Comparison of ENCODE assay signal across 9 cellular contexts in the genomic region with DNA sequence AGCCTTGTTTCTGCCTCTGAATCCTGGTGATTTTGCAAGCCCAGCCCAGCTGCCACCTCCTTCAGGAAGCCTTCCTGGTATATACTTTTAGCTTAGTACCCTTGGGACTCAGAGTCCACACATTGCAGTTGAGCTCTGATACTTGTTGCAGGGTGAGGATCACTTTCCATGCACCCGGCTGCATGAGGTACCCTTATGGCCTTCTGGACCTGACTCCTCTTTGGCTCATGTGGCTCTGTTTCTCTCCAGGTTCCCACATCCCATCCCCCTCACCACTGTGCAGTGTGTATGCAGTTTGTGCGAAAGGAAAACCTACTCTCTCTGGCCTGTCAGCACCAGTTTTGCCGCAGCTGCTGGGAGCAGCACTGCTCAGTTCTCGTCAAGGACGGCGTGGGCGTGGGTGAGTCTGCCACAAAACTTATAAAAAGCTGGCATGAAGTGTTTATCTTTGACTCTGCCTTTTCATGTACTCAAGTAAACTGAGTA. TPM values are rescaled to one million over a fixed set of nuclear protein-coding genes. Genes with fewer than 3 reads are reported as not detected.
DNase-seq lines count a peak whose midpoint lies in the region; ATAC-seq and TF ChIP-seq lines count a peak whose summit lies in the region.
"Had no signal": no experiment of that assay in that cellular context is flagged by ENCODE, and none has a peak within 500 bp of the region (broad histone marks: within the 10 kb centered on the region; RNA-seq: fewer than 3 reads in every experiment).

No MANE protein-coding gene starts in this region.

- ATAC-seq in activated naive CD4-positive, alpha-beta T cell treated with anti-CD3 and anti-CD28 coated beads, Interleukin-2, amount 50 U/mL, for 72 hours: peak in 1 of 2 donors; percentile 39

- H3F3A ChIP-seq in MM.1S (ENCODE audit: insufficient read depth, low read length) (peaks cover 5% of the 10 kb centered on the region; the same call in 1 of the 2 replicates), smooth muscle cell (ENCODE audit: low read depth) (no peaks in the 10 kb centered on the region)

- H3K4me3 ChIP-seq in MM.1S (ENCODE audit: low read length) (no peak overlapping the region), smooth muscle cell (no peak overlapping the region)
- H3K4me3 ChIP-seq: heart right ventricle had no signal

- H3K27me3 ChIP-seq in MM.1S (replicated peaks; ENCODE audit: insufficient read depth, low read length): no peaks in the 10 kb centered on the region
- no peaks in the 10 kb centered on the region for H3K27me3 ChIP-seq in smooth muscle cell (ENCODE audit: low read depth)
- H3K27me3 ChIP-seq: heart right ventricle had no signal

- H3K9ac ChIP-seq in MM.1S (ENCODE audit: low read length) (no peak overlapping the region), smooth muscle cell (ENCODE audit: low read depth) (no peak overlapping the region)

- WGBS in smooth muscle cell (ENCODE audit: low lambda C conversion rate): 60% methylated on average over 7 of the region's 7 CpGs

- H3K79me2 ChIP-seq in MM.1S (ENCODE audit: low read length) (peaks cover 3% of the 10 kb centered on the region; the same call in 1 of the 2 replicates), smooth muscle cell (ENCODE audit: low read depth) (peaks cover under 1% of the 10 kb centered on the region)

- H3K9me3 ChIP-seq in MM.1S (replicated peaks; ENCODE audit: insufficient read depth, low read length) (no peaks in the 10 kb centered on the region), smooth muscle cell (replicated peaks; ENCODE audit: low read depth) (no peaks in the 10 kb centered on the region)
- H3K9me3 ChIP-seq: heart right ventricle had no signal

- H3K4me2 ChIP-seq in MM.1S (ENCODE audit: low read depth, low read length) (no peak overlapping the region), smooth muscle cell (peak overlapping the region; percentile 22)

- peaks cover 9 to 20% of the 10 kb centered on the region in 2 donors for H3K36me3 Mint-ChIP-seq in activated naive CD4-positive, alpha-beta T cell treated with anti-CD3 and anti-CD28 coated beads, Interleukin-2, amount 50 U/mL, for 72 hours

- H3K36me3 ChIP-seq in MM.1S (replicated peaks; ENCODE audit: insufficient read depth, low read length): peaks cover 3% of the 10 kb centered on the region; the same call in 1 of the 2 replicates
- H3K36me3 ChIP-seq in smooth muscle cell (ENCODE audit: low read depth): peaks cover 10% of the 10 kb centered on the region

- H3K9me3 Mint-ChIP-seq in activated naive CD4-positive, alpha-beta T cell treated with anti-CD3 and anti-CD28 coated beads, Interleukin-2, amount 50 U/mL, for 72 hours: no peaks in the 10 kb centered on the region

- peak overlapping the region; percentile 54 to 88 for H3K27ac Mint-ChIP-seq in activated naive CD4-positive, alpha-beta T cell treated with anti-CD3 and anti-CD28 coated beads, Interleukin-2, amount 50 U/mL, for 72 hours

- H4K20me1 ChIP-seq in MM.1S (ENCODE audit: insufficient read depth, low read length) (0 out of 2 replicates have a peak, but pooled peaks cover 4% of the 10 kb centered on the region), smooth muscle cell (ENCODE audit: low read depth) (peaks cover 30% of the 10 kb centered on the region)

- H3K27ac ChIP-seq in MM.1S (ENCODE audit: low read length) (peak overlapping the region; percentile 42; the same call in 1 of the 2 replicates), smooth muscle cell (ENCODE audit: low read depth) (peak overlapping the region; percentile 44)
- H3K27ac ChIP-seq: heart right ventricle had no signal

- DNase-seq in MM.1S (no peak), smooth muscle cell (lab: John Stamatoyannopoulos, UW; ENCODE audit: unreplicated experiment) (no peak), COLO668 (lab: John Stamatoyannopoulos, UW; ENCODE audit: unreplicated experiment) (no peak), SK-N-DZ (ENCODE audit: low spot score) (no peak), NCI-H2227 treated with DMSO at 0.1 percent for 48 hours (lab: John Stamatoyannopoulos, UW) (no peak)
- peak in 1 of 2 donors; percentile 21 for DNase-seq in activated naive CD4-positive, alpha-beta T cell treated with anti-CD3 and anti-CD28 coated beads, Interleukin-2, amount 50 U/mL, for 72 hours (ENCODE audit: low spot score in 2 of 2)
- DNase-seq: cortex of kidney, heart right ventricle, NCI-H82 had no signal

- no peak for TF ChIP-seq CTCF in MM.1S (IDR thresholded peaks at IDR 0.05; ENCODE audit: low read length)
- TF ChIP-seq CTCF in smooth muscle cell (IDR thresholded peaks at IDR 0.05; ENCODE audit: borderline replicate concordance, insufficient read depth, poor library complexity, severe bottlenecking): no peak

- H2AFZ ChIP-seq in MM.1S (ENCODE audit: low read length) (no peak overlapping the region), smooth muscle cell (ENCODE audit: low read depth) (no peak overlapping the region)

- H3K4me1 ChIP-seq in MM.1S (ENCODE audit: low read length): peaks cover 9% of the 10 kb centered on the region; the same call in 1 of the 2 replicates
- H3K4me1 ChIP-seq in smooth muscle cell (ENCODE audit: low read depth): no peaks in the 10 kb centered on the region
- H3K4me1 ChIP-seq: heart right ventricle had no signal

- H3K9me2 ChIP-seq in MM.1S (replicated peaks; ENCODE audit: insufficient read depth, low read length): no peaks in the 10 kb centered on the region

RNA-seq across cellular contexts. Expression of a gene that starts 23.1 kb away (rescaled TPM):
- total RNA-seq in activated naive CD4-positive, alpha-beta T cell treated with anti-CD3 and anti-CD28 coated beads, Interleukin-2, amount 50 U/mL, for 72 hours: 10 to 100 TPM; 24.3 to 33.3 TPM
- 20.3 and 22.7 TPM in 2 replicates for total RNA-seq in smooth muscle cell
- polyA plus RNA-seq in smooth muscle cell: 29.9 and 30.4 TPM in 2 replicates
- polyA plus RNA-seq in SK-N-DZ (2014; cell fraction: cytosol; rRNA removed): 19.5 and 19.7 TPM in 2 replicates
- polyA plus RNA-seq in SK-N-DZ (2014; cell fraction: nucleus; rRNA removed): 71.1 and 84.6 TPM in 2 replicates

RNA-seq across cellular contexts. Expression of a gene that starts 40.3 kb away (rescaled TPM):
- 100 to 1,000 TPM; 140 to 173 TPM for total RNA-seq in activated naive CD4-positive, alpha-beta T cell treated with anti-CD3 and anti-CD28 coated beads, Interleukin-2, amount 50 U/mL, for 72 hours
- 61.8 and 72.8 TPM in 2 replicates for total RNA-seq in smooth muscle cell
- polyA plus RNA-seq in smooth muscle cell: 86.8 and 115 TPM in 2 replicates
- polyA plus RNA-seq in SK-N-DZ (2014; cell fraction: cytosol; rRNA removed): 140 and 186 TPM in 2 replicates
- 518 and 594 TPM in 2 replicates for polyA plus RNA-seq in SK-N-DZ (2014; cell fraction: nucleus; rRNA removed)

RNA-seq across cellular contexts. Expression of a gene that starts 48.3 kb away (rescaled TPM):
- 100 to 1,000 TPM; 116 to 127 TPM for total RNA-seq in activated naive CD4-positive, alpha-beta T cell treated with anti-CD3 and anti-CD28 coated beads, Interleukin-2, amount 50 U/mL, for 72 hours
- total RNA-seq in smooth muscle cell: 43.6 and 44.9 TPM in 2 replicates
- polyA plus RNA-seq in smooth muscle cell: 39.7 and 44.0 TPM in 2 replicates
- 61.1 and 82.5 TPM in 2 replicates for polyA plus RNA-seq in SK-N-DZ (2014; cell fraction: cytosol; rRNA removed)
- polyA plus RNA-seq in SK-N-DZ (2014; cell fraction: nucleus; rRNA removed): 47.5 and 53.4 TPM in 2 replicates

RNA-seq across cellular contexts. Expression of a gene that starts 51.5 kb away (rescaled TPM):
- 10 to 100 TPM; 22.9 to 27.1 TPM for total RNA-seq in activated naive CD4-positive, alpha-beta T cell treated with anti-CD3 and anti-CD28 coated beads, Interleukin-2, amount 50 U/mL, for 72 hours
- 32.1 and 35.6 TPM in 2 replicates for total RNA-seq in smooth muscle cell
- 39.0 and 51.1 TPM in 2 replicates for polyA plus RNA-seq in smooth muscle cell
- polyA plus RNA-seq in SK-N-DZ (2014; cell fraction: cytosol; rRNA removed): 19.7 and 30.9 TPM in 2 replicates
- 115 and 121 TPM in 2 replicates for polyA plus RNA-seq in SK-N-DZ (2014; cell fraction: nucleus; rRNA removed)

RNA-seq across cellular contexts. Expression of a gene that starts 55.0 kb away (rescaled TPM):
- total RNA-seq in activated naive CD4-positive, alpha-beta T cell treated with anti-CD3 and anti-CD28 coated beads, Interleukin-2, amount 50 U/mL, for 72 hours: 10 to 100 TPM; 60.3 to 80.8 TPM
- 113 and 124 TPM in 2 replicates for total RNA-seq in smooth muscle cell
- polyA plus RNA-seq in smooth muscle cell: 169 and 175 TPM in 2 replicates
- 70.8 and 72.9 TPM in 2 replicates for polyA plus RNA-seq in SK-N-DZ (2014; cell fraction: cytosol; rRNA removed)
- 45.8 and 58.3 TPM in 2 replicates for polyA plus RNA-seq in SK-N-DZ (2014; cell fraction: nucleus; rRNA removed)
